In genomic region chr10:90047243-90047729, GRCh38 we compare ENCODE assay signal across 1 cellular context.
TF ChIP-seq lines count a peak whose summit lies in the region.

No MANE protein-coding gene starts in this region.

TF ChIP-seq in GM12878, 131 proteins besides CTCF, POLR2A, EP300 and RAD21 (continued from another document and continues in another):
- TF ChIP-seq CHD2 (IDR thresholded peaks at IDR 0.05; ENCODE audit: borderline replicate concordance, low read depth, low read length) (peak; percentile 62; the same call in 1 of the 2 replicates), CUX1 (IDR thresholded peaks at IDR 0.05; ENCODE audit: insufficient replicate concordance, low read depth, low read length) (peak; percentile 97), NFIC (IDR thresholded peaks at IDR 0.05; ENCODE audit: low read depth, low read length) (peak; percentile 97), SMAD5 (IDR thresholded peaks at IDR 0.05; ENCODE audit: low read depth) (no peak), CREM (IDR thresholded peaks at IDR 0.05; ENCODE audit: low read depth) (peak; percentile 92), ZNF24 (IDR thresholded peaks at IDR 0.05) (peak; percentile 91), IKZF1 (conservative IDR thresholded peaks at IDR 0.05) (peak; percentile 94), STAT3 (IDR thresholded peaks at IDR 0.05; ENCODE audit: low read depth, low read length) (peak; percentile 83; the same call in 1 of the 2 replicates), FOXM1 (IDR thresholded peaks at IDR 0.05; ENCODE audit: low read depth, low read length) (peak; percentile 94), SMC3 (IDR thresholded peaks at IDR 0.05; ENCODE audit: borderline replicate concordance, low read length) (no peak), STAT1 (conservative IDR thresholded peaks at IDR 0.05) (no peak), PRDM15 (CRISPR knock-in tag; IDR thresholded peaks at IDR 0.05) (no peak), MXI1 (IDR thresholded peaks at IDR 0.05; ENCODE audit: low read depth, low read length) (0 out of 2 replicates have a peak, but pooled peaks have one; percentile 38), IRF5 (IDR thresholded peaks at IDR 0.05; ENCODE audit: borderline replicate concordance) (peak; percentile 7; the same call in 1 of the 2 replicates), DPF2 (IDR thresholded peaks at IDR 0.05) (peak; percentile 100), MEF2B (IDR thresholded peaks at IDR 0.05; ENCODE audit: partially characterized antibody, poor library complexity, severe bottlenecking) (peak; percentile 91), SREBF1 (IDR thresholded peaks at IDR 0.05; ENCODE audit: low read length) (no peak), GATAD2B (conservative IDR thresholded peaks at IDR 0.05; ENCODE audit: low read depth) (peak; percentile 47; the same call in 1 of the 2 replicates), BCLAF1 (IDR thresholded peaks at IDR 0.05) (no peak), REST (IDR thresholded peaks at IDR 0.05; ENCODE audit: low read depth, low read length) (no peak), TBL1XR1 (IDR thresholded peaks at IDR 0.05; ENCODE audit: low read depth, low read length) (0 out of 2 replicates have a peak, but pooled peaks have one; percentile 72), ATF3 (IDR thresholded peaks at IDR 0.05; ENCODE audit: borderline replicate concordance, extremely low read depth, low read depth, low read length) (no peak), RELA (IDR thresholded peaks at IDR 0.05; ENCODE audit: borderline replicate concordance, partially characterized antibody) (no peak), SIN3A (IDR thresholded peaks at IDR 0.05; ENCODE audit: low read depth, low read length) (no peak), SPI1 (IDR thresholded peaks at IDR 0.05; ENCODE audit: borderline replicate concordance, insufficient read depth, low read depth, low read length) (peak; percentile 85), HDGF (IDR thresholded peaks at IDR 0.05) (no peak; the same call in 1 of the 2 replicates), RFX5 (IDR thresholded peaks at IDR 0.05; ENCODE audit: low read depth, low read length) (no peak), ATF7 (IDR thresholded peaks at IDR 0.05; ENCODE audit: low read depth) (peak; percentile 98), NRF1 (conservative IDR thresholded peaks at IDR 0.05; ENCODE audit: low read depth, low read length) (no peak), TCF12 (IDR thresholded peaks at IDR 0.05; ENCODE audit: low read depth, low read length) (no peak), TCF3 (IDR thresholded peaks at IDR 0.05; ENCODE audit: borderline replicate concordance, insufficient read depth, low read depth, low read length) (no peak), CBFB (IDR thresholded peaks at IDR 0.05; ENCODE audit: low read depth) (peak; percentile 90), BMI1 (IDR thresholded peaks at IDR 0.05; ENCODE audit: borderline replicate concordance) (peak; percentile 94), CBX5 (IDR thresholded peaks at IDR 0.05; ENCODE audit: low read depth) (peak; percentile 82; the same call in 1 of the 2 replicates), EGR1 (IDR thresholded peaks at IDR 0.05; ENCODE audit: borderline replicate concordance in 1 of 2, low read depth in 2 of 2, low read length in 2 of 2) (no peak), YY1 (IDR thresholded peaks at IDR 0.05; ENCODE audit: low read depth, low read length) (peak; percentile 41; the same call in 1 of the 2 replicates), RAD51 (IDR thresholded peaks at IDR 0.05) (peak; percentile 79; the same call in 1 of the 2 replicates), JUNB (IDR thresholded peaks at IDR 0.05) (peak; percentile 92), BHLHE40 (IDR thresholded peaks at IDR 0.05; ENCODE audit: borderline replicate concordance in 1 of 2, low read depth in 2 of 2, low read length in 1 of 2) (peak; percentile 43 to 59; a peak in 3 of 4 replicates), LARP7 (IDR thresholded peaks at IDR 0.05) (no peak), POLR2AphosphoS2 (IDR thresholded peaks at IDR 0.05; ENCODE audit: low read depth, low read length) (no peak), NR2F1 (conservative IDR thresholded peaks at IDR 0.05) (0 out of 2 replicates have a peak, but pooled peaks have one; percentile 10), CEBPB (IDR thresholded peaks at IDR 0.05; ENCODE audit: borderline replicate concordance in 1 of 2, low read depth in 2 of 2, low read length in 2 of 2) (peak in 1 of 2 experiments; percentile 52; a peak in 1 of 4 replicates)
